Comparison of ENCODE assay signal across 3 cellular contexts in the genomic region with DNA sequence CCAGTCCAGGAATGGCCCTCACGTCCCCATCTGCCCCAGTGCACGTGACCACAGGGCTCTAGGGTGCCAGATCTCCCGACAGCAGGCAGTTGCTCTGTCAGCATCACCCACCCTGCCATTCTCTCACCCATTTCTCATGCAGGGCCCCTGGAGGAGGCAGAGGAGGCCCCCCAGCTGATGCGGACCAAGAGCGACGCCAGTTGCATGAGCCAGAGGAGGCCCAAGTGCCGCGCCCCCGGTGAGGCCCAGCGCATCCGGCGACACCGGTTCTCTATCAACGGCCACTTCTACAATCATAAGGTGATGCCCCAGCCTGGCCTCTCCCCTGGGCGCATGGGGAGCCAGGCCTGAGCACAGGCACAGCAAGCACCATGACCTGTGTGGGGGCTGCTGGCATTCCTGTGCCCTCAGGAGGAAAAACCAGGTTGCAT.
A peak's percentile ranks its signal among the peaks of the same experiment; 100 is the strongest.
TF ChIP-seq lines count a peak whose summit lies in the region.

No MANE protein-coding gene starts in this region.

TF ChIP-seq in IMR-90, 13 proteins besides CTCF, POLR2A, EP300 and RAD21:
- TF ChIP-seq CHD1 (IDR thresholded peaks at IDR 0.05; ENCODE audit: low read depth, low read length) = no peak
- TF ChIP-seq, protein P1, sequence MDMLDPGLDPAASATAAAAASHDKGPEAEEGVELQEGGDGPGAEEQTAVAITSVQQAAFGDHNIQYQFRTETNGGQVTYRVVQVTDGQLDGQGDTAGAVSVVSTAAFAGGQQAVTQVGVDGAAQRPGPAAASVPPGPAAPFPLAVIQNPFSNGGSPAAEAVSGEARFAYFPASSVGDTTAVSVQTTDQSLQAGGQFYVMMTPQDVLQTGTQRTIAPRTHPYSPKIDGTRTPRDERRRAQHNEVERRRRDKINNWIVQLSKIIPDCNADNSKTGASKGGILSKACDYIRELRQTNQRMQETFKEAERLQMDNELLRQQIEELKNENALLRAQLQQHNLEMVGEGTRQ (IDR thresholded peaks at IDR 0.05; ENCODE audit: low read depth, low read length) = no peak
- TF ChIP-seq MXI1 (IDR thresholded peaks at IDR 0.05; ENCODE audit: borderline replicate concordance, low read depth, low read length) = no peak
- no peak for TF ChIP-seq NFE2L2 (IDR thresholded peaks at IDR 0.05; ENCODE audit: low read depth, low read length)
- TF ChIP-seq FOS (IDR thresholded peaks at IDR 0.05; ENCODE audit: low read depth, low read length) = no peak
TF ChIP-seq in IMR-90: peak in this region for 0.

TF ChIP-seq in endothelial cell of umbilical vein, 7 proteins besides CTCF, POLR2A, EP300 and RAD21:
- TF ChIP-seq MAX (IDR thresholded peaks at IDR 0.05; ENCODE audit: insufficient read depth, insufficient read length) (no peak), FOS (IDR thresholded peaks at IDR 0.05; ENCODE audit: borderline replicate concordance, insufficient read depth, low read length) (no peak), MYC (IDR thresholded peaks at IDR 0.05; ENCODE audit: low read depth, low read length) (no peak), GATA2 (IDR thresholded peaks at IDR 0.05; ENCODE audit: insufficient read depth, insufficient read length, low read depth, low read length) (no peak), EZH2 (IDR thresholded peaks at IDR 0.05; ENCODE audit: borderline replicate concordance, low read depth, low read length, severe bottlenecking) (no peak), POLR2AphosphoS5 (IDR thresholded peaks at IDR 0.05; ENCODE audit: insufficient read depth, low read depth, low read length) (no peak), JUN (IDR thresholded peaks at IDR 0.05; ENCODE audit: borderline replicate concordance, insufficient read depth, insufficient read length, low read depth) (no peak)

TF ChIP-seq in HepG2, 621 proteins besides CTCF, POLR2A, EP300 and RAD21:
- TF ChIP-seq KLF11 (CRISPR knock-in tag; IDR thresholded peaks at IDR 0.05) (no peak), AGO2 (optimal IDR thresholded peaks at IDR 0.05; ENCODE audit: low read depth, low read length) (peak; percentile 22), ZNF687 (CRISPR knock-in tag; IDR thresholded peaks at IDR 0.05) (0 out of 2 replicates have a peak, but pooled peaks have one; percentile 12)
